In the genomic region with DNA sequence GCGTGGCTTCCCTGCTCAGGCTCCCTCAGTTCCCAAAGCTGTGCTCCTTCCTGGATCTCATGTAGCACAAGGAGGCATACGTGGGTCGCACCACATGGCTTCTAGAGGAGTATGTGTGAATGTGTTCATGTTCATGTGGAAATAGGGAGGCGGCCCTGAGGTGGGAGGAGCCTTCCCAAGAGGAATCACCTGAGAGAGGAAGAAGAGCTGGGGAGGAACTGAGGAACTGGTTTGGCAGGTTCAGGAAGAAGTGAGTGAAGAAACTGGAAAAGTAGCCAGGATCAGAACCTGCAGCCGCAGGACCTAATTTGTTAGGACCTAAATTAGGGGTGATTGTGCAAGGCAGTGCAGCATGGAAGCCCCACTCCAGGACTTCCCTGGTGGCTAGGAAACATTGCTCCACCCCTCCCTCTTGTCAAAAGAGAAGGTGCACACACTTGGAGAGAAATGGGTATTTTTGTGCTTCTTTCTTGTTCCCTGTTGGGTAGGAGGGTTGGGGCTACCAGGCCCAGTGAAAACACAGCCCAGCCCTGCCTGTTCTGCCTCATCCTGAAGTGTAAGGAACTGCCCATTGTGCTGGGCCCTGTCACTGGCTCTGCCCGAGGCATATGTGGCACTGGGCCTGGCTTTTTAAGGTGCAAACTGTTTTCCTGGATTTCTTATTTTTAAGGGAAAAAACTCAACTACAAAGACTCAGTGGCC, we compare ENCODE assay signal across 9 cellular contexts. TPM values are rescaled to one million over a fixed set of nuclear protein-coding genes. Genes with fewer than 3 reads are reported as not detected.
DNase-seq lines count a peak whose midpoint lies in the region; ATAC-seq and TF ChIP-seq lines count a peak whose summit lies in the region.
"Had no signal": no experiment of that assay in that cellular context is flagged by ENCODE, and none has a peak within 500 bp of the region (broad histone marks: within the 10 kb centered on the region; RNA-seq: fewer than 3 reads in every experiment).

No MANE protein-coding gene starts in this region.

- DNase-seq in CD8-positive, alpha-beta memory T cell = no peak
- DNase-seq in T-cell (no peak), heart left ventricle (no peak), sigmoid colon (no peak), CD14-positive monocyte (ENCODE audit: low spot score) (no peak), NCI-H446 (lab: John Stamatoyannopoulos, UW) (no peak), DMS79 treated with DMSO at 0.1 percent for 48 hours (lab: John Stamatoyannopoulos, UW) (no peak), DMS153 treated with DMSO at 0.1 percent for 48 hours (lab: John Stamatoyannopoulos, UW; ENCODE audit: unreplicated experiment) (no peak)

- peaks cover 0 to 3% of the 10 kb centered on the region in 2 donors for H3K27me3 Mint-ChIP-seq in CD8-positive, alpha-beta memory T cell
- H3K27me3 Mint-ChIP-seq in T-cell (no peaks in the 10 kb centered on the region), CD14-positive monocyte (ENCODE audit: low read depth in 3 of 3) (peaks cover 0 to 7% (median 2%) of the 10 kb centered on the region in 3 donors)
- H3K27me3 Mint-ChIP-seq: activated CD4-positive, alpha-beta memory T cell treated with anti-CD3 and anti-CD28 coated beads for 36 hours had no signal

- H3K27me3 ChIP-seq in CD8-positive, alpha-beta memory T cell (ENCODE audit: insufficient read depth, low read length, poor library complexity, severe bottlenecking) = no peaks in the 10 kb centered on the region
- no peaks in the 10 kb centered on the region for H3K27me3 ChIP-seq in heart left ventricle
- H3K27me3 ChIP-seq in sigmoid colon = no peaks in the 10 kb centered on the region

- H3K36me3 Mint-ChIP-seq in CD8-positive, alpha-beta memory T cell = peaks cover 2 to 7% (median 3%) of the 10 kb centered on the region in 3 donors
- H3K36me3 Mint-ChIP-seq in T-cell (peaks cover 19% of the 10 kb centered on the region), CD14-positive monocyte (no peaks in the 10 kb centered on the region)

- H3K4me3 Mint-ChIP-seq in CD8-positive, alpha-beta memory T cell = no peak overlapping the region
- peak overlapping the region in 1 of 3 donors; percentile 4 for H3K4me3 Mint-ChIP-seq in T-cell
- no peak overlapping the region for H3K4me3 Mint-ChIP-seq in CD14-positive monocyte
- H3K4me3 Mint-ChIP-seq: activated CD4-positive, alpha-beta memory T cell treated with anti-CD3 and anti-CD28 coated beads for 36 hours had no signal

- POLR2A ChIA-PET in CD8-positive, alpha-beta memory T cell (lab: Charles Lee) = no interaction called here
- POLR2A ChIA-PET in T-cell (lab: Charles Lee) = no interaction called here

- TF ChIP-seq CTCF in heart left ventricle (IDR thresholded peaks at IDR 0.05) (no peak), sigmoid colon (IDR thresholded peaks at IDR 0.05) (no peak), CD14-positive monocyte (IDR thresholded peaks at IDR 0.05) (no peak)

- H3K4me1 ChIP-seq in CD8-positive, alpha-beta memory T cell (ENCODE audit: insufficient read depth, low read length) = peaks cover 23% of the 10 kb centered on the region
- peaks cover 11 to 55% (median 42%) of the 10 kb centered on the region in 12 donors for H3K4me1 ChIP-seq in heart left ventricle
- H3K4me1 ChIP-seq in sigmoid colon = peaks cover 0 to 65% (median 48%) of the 10 kb centered on the region in 4 donors

- CTCF ChIA-PET in CD8-positive, alpha-beta memory T cell (lab: Charles Lee) = interaction anchor here (1.1 kb wide), 1 partner anchor 8 kb away, joined by 3 read pairs; no protein-coding TSS in a partner anchor
- CTCF ChIA-PET in T-cell (lab: Charles Lee) = no interaction called here

- peak overlapping the region in 4 of 8 donors; percentile 26 to 88 (median 84) for H3K27ac Mint-ChIP-seq in CD8-positive, alpha-beta memory T cell
- H3K27ac Mint-ChIP-seq in T-cell = peak overlapping the region; percentile 63 to 90
- peak overlapping the region in 2 of 7 donors; percentile 16 to 31 for H3K27ac Mint-ChIP-seq in CD14-positive monocyte

- peaks cover 26 to 42% (median 32%) of the 10 kb centered on the region in 3 donors for H3K4me1 Mint-ChIP-seq in CD8-positive, alpha-beta memory T cell
- H3K4me1 Mint-ChIP-seq in T-cell = peaks cover 58 to 65% (median 61%) of the 10 kb centered on the region in 3 donors
- H3K4me1 Mint-ChIP-seq in CD14-positive monocyte = peaks cover 14% of the 10 kb centered on the region

- no peak for TF ChIP-seq EP300 in sigmoid colon (IDR thresholded peaks at IDR 0.05)

- peak in 2 of 4 experiments; percentile 11 to 19 for ATAC-seq in T-cell (replicated peaks in 1 of 4)
- ATAC-seq in heart left ventricle = peak in 1 of 4 donors; percentile 2

- intact Hi-C loops in heart left ventricle (cut with DNase I) = no loop called here
- intact Hi-C loops in sigmoid colon (cut with DNase I) = no loop called here
- intact Hi-C loops in CD14-positive monocyte (cut with micrococcal nuclease) = no loop called here

- H3K27ac ChIP-seq in CD8-positive, alpha-beta memory T cell (ENCODE audit: low read depth, low read length) = peak overlapping the region; percentile 21
- peak overlapping the region; percentile 58 to 92 (median 80) for H3K27ac ChIP-seq in heart left ventricle
- peak overlapping the region; percentile 77 to 90 (median 82) for H3K27ac ChIP-seq in sigmoid colon

- no peaks in the 10 kb centered on the region for H3K36me3 ChIP-seq in CD8-positive, alpha-beta memory T cell (ENCODE audit: insufficient read depth, low read length)
- H3K36me3 ChIP-seq in heart left ventricle (no peaks in the 10 kb centered on the region), sigmoid colon (no peaks in the 10 kb centered on the region)

- no peaks in the 10 kb centered on the region for H3K9me3 Mint-ChIP-seq in CD8-positive, alpha-beta memory T cell
- H3K9me3 Mint-ChIP-seq in T-cell (peaks cover 0 to 4% (median 0%) of the 10 kb centered on the region in 3 donors), CD14-positive monocyte (peaks cover 0 to 5% (median 0%) of the 10 kb centered on the region in 7 donors)
- H3K9me3 Mint-ChIP-seq: activated CD4-positive, alpha-beta memory T cell treated with anti-CD3 and anti-CD28 coated beads for 36 hours had no signal

- H3K9me3 ChIP-seq in CD8-positive, alpha-beta memory T cell (ENCODE audit: low read length) = no peaks in the 10 kb centered on the region
- no peaks in the 10 kb centered on the region for H3K9me3 ChIP-seq in heart left ventricle
- no peaks in the 10 kb centered on the region for H3K9me3 ChIP-seq in sigmoid colon

- TF ChIP-seq POLR2A in heart left ventricle (IDR thresholded peaks at IDR 0.05) (no peak), sigmoid colon (IDR thresholded peaks at IDR 0.05) (no peak)

- H3K4me3 ChIP-seq in CD8-positive, alpha-beta memory T cell (ENCODE audit: low read length) = no peak overlapping the region
- H3K4me3 ChIP-seq in heart left ventricle (no peak overlapping the region), sigmoid colon (no peak overlapping the region)

- WGBS in heart left ventricle, 4 donors = 84 to 88% (median 86%) methylated on average over 6 of the region's 6 CpGs
- WGBS in sigmoid colon, 2 donors = 38 to 72% methylated on average over 6 of the region's 6 CpGs

RNA-seq across cellular contexts. Expression of gene SYNJ2, which starts 20.7 kb away (rescaled TPM):
- total RNA-seq in CD8-positive, alpha-beta memory T cell = 10 to 100 TPM; 16.7 to 17.5 TPM
- 8.7 TPM for polyA plus RNA-seq in CD8-positive, alpha-beta memory T cell
- total RNA-seq in T-cell (10 to 100 TPM; 20.0 to 37.0 (median 22.3) TPM), heart left ventricle (10 to 100 TPM in 8 of 9 donors, 1 to 10 TPM in 1; 7.5 to 27.0 (median 18.2) TPM), sigmoid colon (10 to 100 TPM in 3 of 4 donors, 1 to 10 TPM in 1; 8.7 to 22.9 (median 12.3) TPM)
- polyA plus RNA-seq in heart left ventricle (10 to 100 TPM; 15.0 to 25.8 TPM), sigmoid colon (10 to 100 TPM in 2 of 3 donors, 1 to 10 TPM in 1; 9.6 to 13.4 (median 12.9) TPM), CD14-positive monocyte (1 to 10 TPM in 1 of 2 donors, under 1 TPM in 1; 0.82 to 1.6 TPM)

Comparison
In these comparisons a context has a peak if more than half of its experiments do, and no peak if none do; other contexts are left out.
1. H3K27ac ChIP-seq: peak in every context shown above with its lines; median percentile 82 in sigmoid colon; 80 in heart left ventricle; 21 in CD8-positive, alpha-beta memory T cell.